ENCODE assay signal across 8 cellular contexts in genomic region chr3:79521221-79521848, GRCh38.
A peak's percentile ranks its signal among the peaks of the same experiment; 100 is the strongest.
DNase-seq lines count a peak whose midpoint lies in the region; ATAC-seq, FAIRE-seq and TF ChIP-seq lines count a peak whose summit lies in the region.

No MANE protein-coding gene starts in this region.

- no peaks in the 10 kb centered on the region for H3K9me3 ChIP-seq in endocrine pancreas (ENCODE audit: control insufficient read depth, low read length)

- no peak overlapping the region for H3K9ac ChIP-seq in endocrine pancreas (ENCODE audit: control insufficient read depth, insufficient read depth, low read length)

- TF ChIP-seq CTCF in GM13977 (IDR thresholded peaks at IDR 0.05; ENCODE audit: extremely low read depth, insufficient read depth, missing control alignments) = peak; percentile 63

- no peak for FAIRE-seq in GM19239 (lab: Jason Lieb, UNC)

- DNase-seq in AG08395 (ENCODE audit: low spot score) (peak; percentile 27), GM13977 (ENCODE audit: low spot score) (no peak), NOMO-1 treated with dmso at 0.1 percent for 144 hours (lab: John Stamatoyannopoulos, UW; ENCODE audit: unreplicated experiment) (peak; percentile 17), non-pigmented ciliary epithelial cell (ENCODE audit: low read depth) (peak; percentile 17), GM19239 (ENCODE audit: insufficient read length, low spot score) (no peak)

- H3K27me3 ChIP-seq in endocrine pancreas (ENCODE audit: control insufficient read depth, insufficient read depth, low read length) = no peaks in the 10 kb centered on the region

- H3K36me3 ChIP-seq in endocrine pancreas (ENCODE audit: control insufficient read depth, insufficient read depth, low read length) = no peaks in the 10 kb centered on the region

- in situ Hi-C loops in GM13977 (cut with MboI; ENCODE audit: low pct_unique_long_range_greater_than_20kb, low sequenced_read_pairs, unreplicated experiment) = no loop called here

- H3K4me3 ChIP-seq in endocrine pancreas (ENCODE audit: control insufficient read depth, insufficient read depth, low read length) = peak overlapping the region; percentile 50

- peak; percentile 49 for ATAC-seq in HG03196 (IDR thresholded peaks at IDR 0.05; ENCODE audit: unreplicated experiment)
- ATAC-seq in HG02884 (IDR thresholded peaks at IDR 0.05; ENCODE audit: unreplicated experiment) = no peak

- H3K4me1 ChIP-seq in endocrine pancreas (ENCODE audit: control insufficient read depth, insufficient read depth, low read length) = no peaks in the 10 kb centered on the region

Comparison
In these comparisons a context has a peak if more than half of its experiments do, and no peak if none do; other contexts are left out.
1. DNase-seq: peak in AG08395 (single experiment), NOMO-1 treated with dmso at 0.1 percent for 144 hours (single experiment) and non-pigmented ciliary epithelial cell (single experiment); none in GM13977 (single experiment) and GM19239 (single experiment).